Comparison of ENCODE assay signal across 1 cellular context in the genomic region with DNA sequence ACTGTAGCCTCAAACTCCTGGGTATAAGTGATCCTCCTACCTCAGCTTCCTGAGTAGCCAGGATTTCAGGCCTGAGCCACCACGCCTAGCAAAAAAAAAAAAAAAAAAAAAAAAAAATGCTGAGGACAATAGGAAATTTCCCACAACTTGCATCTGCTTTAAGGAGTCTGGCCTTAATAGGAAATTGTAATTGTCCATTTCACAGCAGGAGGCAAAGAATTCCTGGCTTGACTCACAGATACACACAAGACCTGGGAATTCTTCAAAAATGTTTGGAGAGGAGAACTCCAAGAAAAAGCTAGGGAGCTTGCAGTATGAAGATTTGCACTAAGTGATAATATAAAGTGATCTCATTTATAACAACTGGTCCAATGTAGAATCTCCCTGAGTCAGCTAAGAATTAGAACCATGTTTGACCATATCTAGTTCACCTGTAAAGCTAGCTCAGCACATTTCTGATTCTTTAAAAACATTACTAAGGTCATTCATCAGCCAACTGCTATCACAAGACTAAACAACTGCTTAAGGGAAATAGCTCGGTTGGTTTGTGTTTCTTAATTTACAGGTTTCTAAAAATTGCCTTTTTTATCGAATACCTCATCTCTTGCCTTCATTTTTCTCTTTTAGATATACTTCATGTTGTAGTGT.
A peak's percentile ranks its signal among the peaks of the same experiment; 100 is the strongest.
TF ChIP-seq lines count a peak whose summit lies in the region.

No MANE protein-coding gene starts in this region.

TF ChIP-seq in HepG2, 621 proteins besides CTCF, POLR2A, EP300 and RAD21 (continued from another document):
- TF ChIP-seq, protein P1, sequence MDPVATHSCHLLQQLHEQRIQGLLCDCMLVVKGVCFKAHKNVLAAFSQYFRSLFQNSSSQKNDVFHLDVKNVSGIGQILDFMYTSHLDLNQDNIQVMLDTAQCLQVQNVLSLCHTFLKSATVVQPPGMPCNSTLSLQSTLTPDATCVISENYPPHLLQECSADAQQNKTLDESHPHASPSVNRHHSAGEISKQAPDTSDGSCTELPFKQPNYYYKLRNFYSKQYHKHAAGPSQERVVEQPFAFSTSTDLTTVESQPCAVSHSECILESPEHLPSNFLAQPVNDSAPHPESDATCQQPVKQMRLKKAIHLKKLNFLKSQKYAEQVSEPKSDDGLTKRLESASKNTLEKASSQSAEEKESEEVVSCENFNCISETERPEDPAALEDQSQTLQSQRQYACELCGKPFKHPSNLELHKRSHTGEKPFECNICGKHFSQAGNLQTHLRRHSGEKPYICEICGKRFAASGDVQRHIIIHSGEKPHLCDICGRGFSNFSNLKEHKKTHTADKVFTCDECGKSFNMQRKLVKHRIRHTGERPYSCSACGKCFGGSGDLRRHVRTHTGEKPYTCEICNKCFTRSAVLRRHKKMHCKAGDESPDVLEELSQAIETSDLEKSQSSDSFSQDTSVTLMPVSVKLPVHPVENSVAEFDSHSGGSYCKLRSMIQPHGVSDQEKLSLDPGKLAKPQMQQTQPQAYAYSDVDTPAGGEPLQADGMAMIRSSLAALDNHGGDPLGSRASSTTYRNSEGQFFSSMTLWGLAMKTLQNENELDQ (CRISPR knock-in tag; IDR thresholded peaks at IDR 0.05; ENCODE audit: borderline replicate concordance): no peak
- TF ChIP-seq, protein P2, sequence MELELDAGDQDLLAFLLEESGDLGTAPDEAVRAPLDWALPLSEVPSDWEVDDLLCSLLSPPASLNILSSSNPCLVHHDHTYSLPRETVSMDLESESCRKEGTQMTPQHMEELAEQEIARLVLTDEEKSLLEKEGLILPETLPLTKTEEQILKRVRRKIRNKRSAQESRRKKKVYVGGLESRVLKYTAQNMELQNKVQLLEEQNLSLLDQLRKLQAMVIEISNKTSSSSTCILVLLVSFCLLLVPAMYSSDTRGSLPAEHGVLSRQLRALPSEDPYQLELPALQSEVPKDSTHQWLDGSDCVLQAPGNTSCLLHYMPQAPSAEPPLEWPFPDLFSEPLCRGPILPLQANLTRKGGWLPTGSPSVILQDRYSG (CRISPR knock-in tag; IDR thresholded peaks at IDR 0.05): no peak
- TF ChIP-seq, protein P3, sequence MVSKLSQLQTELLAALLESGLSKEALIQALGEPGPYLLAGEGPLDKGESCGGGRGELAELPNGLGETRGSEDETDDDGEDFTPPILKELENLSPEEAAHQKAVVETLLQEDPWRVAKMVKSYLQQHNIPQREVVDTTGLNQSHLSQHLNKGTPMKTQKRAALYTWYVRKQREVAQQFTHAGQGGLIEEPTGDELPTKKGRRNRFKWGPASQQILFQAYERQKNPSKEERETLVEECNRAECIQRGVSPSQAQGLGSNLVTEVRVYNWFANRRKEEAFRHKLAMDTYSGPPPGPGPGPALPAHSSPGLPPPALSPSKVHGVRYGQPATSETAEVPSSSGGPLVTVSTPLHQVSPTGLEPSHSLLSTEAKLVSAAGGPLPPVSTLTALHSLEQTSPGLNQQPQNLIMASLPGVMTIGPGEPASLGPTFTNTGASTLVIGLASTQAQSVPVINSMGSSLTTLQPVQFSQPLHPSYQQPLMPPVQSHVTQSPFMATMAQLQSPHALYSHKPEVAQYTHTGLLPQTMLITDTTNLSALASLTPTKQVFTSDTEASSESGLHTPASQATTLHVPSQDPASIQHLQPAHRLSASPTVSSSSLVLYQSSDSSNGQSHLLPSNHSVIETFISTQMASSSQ (IDR thresholded peaks at IDR 0.05; ENCODE audit: low read depth): no peak
- TF ChIP-seq, protein P3 (CRISPR knock-in tag; IDR thresholded peaks at IDR 0.05; ENCODE audit: borderline replicate concordance): no peak
- TF ChIP-seq MAFF (IDR thresholded peaks at IDR 0.05; ENCODE audit: low read depth, low read length) (peak; percentile 80), HCFC1 (IDR thresholded peaks at IDR 0.05; ENCODE audit: low read depth, low read length) (no peak), ARHGAP35 (CRISPR knock-in tag; IDR thresholded peaks at IDR 0.05; ENCODE audit: borderline replicate concordance) (no peak), ZNF337 (CRISPR knock-in tag; IDR thresholded peaks at IDR 0.05; ENCODE audit: borderline replicate concordance, low read depth) (no peak), ZNF550 (CRISPR knock-in tag; IDR thresholded peaks at IDR 0.05; ENCODE audit: borderline replicate concordance) (no peak), TEAD2 (CRISPR knock-in tag; IDR thresholded peaks at IDR 0.05) (no peak), REPIN1 (CRISPR knock-in tag; IDR thresholded peaks at IDR 0.05; ENCODE audit: borderline replicate concordance, low read depth) (no peak)
- TF ChIP-seq, protein P4, sequence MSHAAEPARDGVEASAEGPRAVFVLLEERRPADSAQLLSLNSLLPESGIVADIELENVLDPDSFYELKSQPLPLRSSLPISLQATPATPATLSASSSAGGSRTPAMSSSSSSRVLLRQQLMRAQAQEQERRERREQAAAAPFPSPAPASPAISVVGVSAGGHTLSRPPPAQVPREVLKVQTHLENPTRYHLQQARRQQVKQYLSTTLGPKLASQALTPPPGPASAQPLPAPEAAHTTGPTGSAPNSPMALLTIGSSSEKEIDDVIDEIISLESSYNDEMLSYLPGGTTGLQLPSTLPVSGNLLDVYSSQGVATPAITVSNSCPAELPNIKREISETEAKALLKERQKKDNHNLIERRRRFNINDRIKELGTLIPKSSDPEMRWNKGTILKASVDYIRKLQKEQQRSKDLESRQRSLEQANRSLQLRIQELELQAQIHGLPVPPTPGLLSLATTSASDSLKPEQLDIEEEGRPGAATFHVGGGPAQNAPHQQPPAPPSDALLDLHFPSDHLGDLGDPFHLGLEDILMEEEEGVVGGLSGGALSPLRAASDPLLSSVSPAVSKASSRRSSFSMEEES (CRISPR knock-in tag; IDR thresholded peaks at IDR 0.05): no peak
- TF ChIP-seq, protein P5, sequence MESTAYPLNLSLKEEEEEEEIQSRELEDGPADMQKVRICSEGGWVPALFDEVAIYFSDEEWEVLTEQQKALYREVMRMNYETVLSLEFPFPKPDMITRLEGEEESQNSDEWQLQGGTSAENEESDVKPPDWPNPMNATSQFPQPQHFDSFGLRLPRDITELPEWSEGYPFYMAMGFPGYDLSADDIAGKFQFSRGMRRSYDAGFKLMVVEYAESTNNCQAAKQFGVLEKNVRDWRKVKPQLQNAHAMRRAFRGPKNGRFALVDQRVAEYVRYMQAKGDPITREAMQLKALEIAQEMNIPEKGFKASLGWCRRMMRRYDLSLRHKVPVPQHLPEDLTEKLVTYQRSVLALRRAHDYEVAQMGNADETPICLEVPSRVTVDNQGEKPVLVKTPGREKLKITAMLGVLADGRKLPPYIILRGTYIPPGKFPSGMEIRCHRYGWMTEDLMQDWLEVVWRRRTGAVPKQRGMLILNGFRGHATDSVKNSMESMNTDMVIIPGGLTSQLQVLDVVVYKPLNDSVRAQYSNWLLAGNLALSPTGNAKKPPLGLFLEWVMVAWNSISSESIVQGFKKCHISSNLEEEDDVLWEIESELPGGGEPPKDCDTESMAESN (CRISPR knock-in tag; conservative IDR thresholded peaks at IDR 0.05): no peak
